8 cellular contexts compared by ENCODE assay signal in genomic region chr14:31024577-31025334, GRCh38. TPM values are rescaled to one million over a fixed set of nuclear protein-coding genes. Genes with fewer than 3 reads are reported as not detected.
A peak's percentile ranks its signal among the peaks of the same experiment; 100 is the strongest.
DNase-seq lines count a peak whose midpoint lies in the region; ATAC-seq and FAIRE-seq lines count a peak whose summit lies in the region.

No MANE protein-coding gene starts in this region.

- peaks cover 27% of the 10 kb centered on the region for H3K36me3 Mint-ChIP-seq in effector memory CD8-positive, alpha-beta T cell (ENCODE audit: insufficient read depth)
- H3K36me3 Mint-ChIP-seq in natural killer cell treated with Interleukin-12 subunit alpha and Interleukin-12 subunit beta and Interleukin-15 and Interleukin-18, amount 100 ng/mL, for 72 hours = peaks cover 6% of the 10 kb centered on the region

- no peaks in the 10 kb centered on the region for H3K9me3 Mint-ChIP-seq in effector memory CD8-positive, alpha-beta T cell
- no peaks in the 10 kb centered on the region for H3K9me3 Mint-ChIP-seq in natural killer cell treated with Interleukin-12 subunit alpha and Interleukin-12 subunit beta and Interleukin-15 and Interleukin-18, amount 100 ng/mL, for 72 hours

- peak overlapping the region; percentile 95 to 98 for H3K27ac Mint-ChIP-seq in effector memory CD8-positive, alpha-beta T cell
- H3K27ac Mint-ChIP-seq in natural killer cell treated with Interleukin-12 subunit alpha and Interleukin-12 subunit beta and Interleukin-15 and Interleukin-18, amount 100 ng/mL, for 72 hours = peak overlapping the region; percentile 79 to 94

- no peak for ATAC-seq in effector memory CD8-positive, alpha-beta T cell (replicated peaks)
- no peak for ATAC-seq in natural killer cell treated with Interleukin-12 subunit alpha and Interleukin-12 subunit beta and Interleukin-15 and Interleukin-18, amount 100 ng/mL, for 72 hours
- ATAC-seq in GM21423 (IDR thresholded peaks at IDR 0.05; ENCODE audit: unreplicated experiment) = no peak

- H3K4me3 Mint-ChIP-seq in effector memory CD8-positive, alpha-beta T cell = peak overlapping the region; percentile 97 to 99
- peak overlapping the region; percentile 91 for H3K4me3 Mint-ChIP-seq in natural killer cell treated with Interleukin-12 subunit alpha and Interleukin-12 subunit beta and Interleukin-15 and Interleukin-18, amount 100 ng/mL, for 72 hours

- H3K27me3 Mint-ChIP-seq in effector memory CD8-positive, alpha-beta T cell = no peaks in the 10 kb centered on the region
- no peaks in the 10 kb centered on the region for H3K27me3 Mint-ChIP-seq in natural killer cell treated with Interleukin-12 subunit alpha and Interleukin-12 subunit beta and Interleukin-15 and Interleukin-18, amount 100 ng/mL, for 72 hours

- peaks cover 26 to 50% of the 10 kb centered on the region in 2 donors for H3K4me1 Mint-ChIP-seq in effector memory CD8-positive, alpha-beta T cell (ENCODE audit: low read depth in 2 of 2)
- peaks cover 34 to 36% of the 10 kb centered on the region in 2 donors for H3K4me1 Mint-ChIP-seq in natural killer cell treated with Interleukin-12 subunit alpha and Interleukin-12 subunit beta and Interleukin-15 and Interleukin-18, amount 100 ng/mL, for 72 hours (ENCODE audit: low read depth in 2 of 2)

- peak; percentile 9 for DNase-seq in EL
- DNase-seq in NCI-H69 (lab: John Stamatoyannopoulos, UW) = peak; percentile 35
- DNase-seq in effector memory CD8-positive, alpha-beta T cell = no peak
- DNase-seq in natural killer cell treated with Interleukin-12 subunit alpha and Interleukin-12 subunit beta and Interleukin-15 and Interleukin-18, amount 100 ng/mL, for 72 hours (ENCODE audit: low spot score) = no peak
- DNase-seq in frontal cortex (ENCODE audit: low spot score in 2 of 2) = no peak
- DNase-seq in MV-4-11 (lab: John Stamatoyannopoulos, UW) = no peak
- no peak for DNase-seq in AG20443 (ENCODE audit: low spot score)

- FAIRE-seq in frontal cortex (lab: Jason Lieb, UNC) = no peak

RNA-seq across cellular contexts. Expression of gene AP4S1, which starts 0.7 kb away (rescaled TPM):
- total RNA-seq in natural killer cell treated with Interleukin-12 subunit alpha and Interleukin-12 subunit beta and Interleukin-15 and Interleukin-18, amount 100 ng/mL, for 72 hours = 10 to 100 TPM in 1 of 2 donors, 1 to 10 TPM in 1; 7.8 to 10.6 TPM
- 26.9 TPM for total RNA-seq in frontal cortex

RNA-seq across cellular contexts. Expression of gene STRN3, which starts 1.4 kb away (rescaled TPM):
- 10 to 100 TPM; 20.3 to 35.7 TPM for total RNA-seq in natural killer cell treated with Interleukin-12 subunit alpha and Interleukin-12 subunit beta and Interleukin-15 and Interleukin-18, amount 100 ng/mL, for 72 hours
- 148 TPM for total RNA-seq in frontal cortex

Comparison
In these comparisons a context has a peak if more than half of its experiments do, and no peak if none do; other contexts are left out.
1. DNase-seq: peak in EL (single experiment) and NCI-H69 (single experiment); none in effector memory CD8-positive, alpha-beta T cell (0 of 3), natural killer cell treated with Interleukin-12 subunit alpha and Interleukin-12 subunit beta and Interleukin-15 and Interleukin-18, amount 100 ng/mL, for 72 hours (single experiment), frontal cortex (0 of 2), MV-4-11 (single experiment) and AG20443 (single experiment).